Comparison of ENCODE assay signal across 35 cellular contexts in the genomic region with DNA sequence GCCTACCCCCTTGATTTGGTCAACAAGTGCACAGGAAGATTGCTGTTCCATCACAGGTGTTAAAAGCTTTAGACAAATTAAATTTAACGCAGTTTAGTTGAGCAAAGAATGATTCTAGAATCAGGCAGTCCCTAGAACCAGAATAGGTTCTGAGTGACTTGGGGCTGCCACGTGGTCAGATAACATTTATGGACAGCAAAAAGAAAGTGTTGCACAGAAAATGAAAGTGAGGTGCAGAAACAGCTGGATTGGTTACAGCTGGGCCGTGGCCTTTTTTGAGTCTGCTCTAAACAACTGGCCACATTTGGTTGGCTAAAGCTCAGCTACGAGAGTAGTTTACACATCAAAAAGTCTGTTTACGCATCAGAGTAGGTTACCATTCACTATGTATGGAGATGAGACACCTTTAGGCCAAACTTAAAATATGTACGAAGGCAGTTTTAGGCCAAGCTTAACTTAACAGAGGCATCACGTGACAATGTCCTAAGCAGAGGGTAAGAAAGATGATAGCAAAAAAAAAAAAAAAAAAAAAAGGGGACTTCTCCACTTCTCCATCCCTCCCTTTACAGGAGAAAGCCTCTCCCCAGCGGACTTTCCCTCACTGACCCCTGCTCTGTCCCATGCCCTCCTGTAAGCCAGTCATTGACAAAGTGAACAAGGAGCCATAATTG.
"Had no signal": no experiment of that assay in that cellular context is flagged by ENCODE, and none has a peak within 500 bp of the region (broad histone marks: within the 10 kb centered on the region; RNA-seq: fewer than 3 reads in every experiment).

No MANE protein-coding gene starts in this region.

- H3K27ac Mint-ChIP-seq: activated B cell treated with CpG ODN at 0.5 μM for 24 hours; activated CD4-positive, alpha-beta memory T cell treated with anti-CD3 and anti-CD28 coated beads for 36 hours; activated CD4-positive, alpha-beta T cell treated with anti-CD3 and anti-CD28 coated beads, Interleukin-2, amount 10 ng/mL, durations not matched to agents 24 days and 14 days; activated CD8-positive, alpha-beta T cell treated with anti-CD3 and anti-CD28 coated beads for 36 hours; activated naive CD4-positive, alpha-beta T cell treated with anti-CD3 and anti-CD28 coated beads for 36 hours; activated naive CD4-positive, alpha-beta T cell treated with anti-CD3 and anti-CD28 coated beads, Interleukin-2, amount 50 U/mL, for 72 hours; activated naive CD8-positive, alpha-beta T cell treated with anti-CD3 and anti-CD28 coated beads for 36 hours; activated T-cell treated with anti-CD3 and anti-CD28 coated beads, Interleukin-2, amount 50 U/mL, for 72 hours; activated T-helper 1 cell treated with anti-CD3 and anti-CD28 coated beads, Interleukin-12 subunit alpha, Interleukin-12 subunit beta, Interleukin-2, Interleukin-4 antibody, amounts not matched to agents 30 ng/mL and 10 ng/mL and 1 ng/mL, durations not matched to agents 14 hours and 24 hours and 36 hours; activated T-helper 17 cell treated with anti-CD3 and anti-CD28 coated beads, Interleukin-2, amount 50 U/mL, for 72 hours; T-helper 2 cell treated with Interferon-gamma antibody and Interleukin-4, amounts not matched to agents 5 μg/mL and 100 μg/mL, for 36 hours had no signal

- H3K27ac ChIP-seq: adrenal gland, body of pancreas, brain microvascular endothelial cell, breast epithelium, VCaP had no signal

- H3K4me1 Mint-ChIP-seq: activated B cell treated with CpG ODN at 0.5 μM for 24 hours; activated T-helper 17 cell treated with anti-CD3 and anti-CD28 coated beads, Interleukin-2, amount 50 U/mL, for 72 hours had no signal

- FAIRE-seq: astrocyte, TTC549 had no signal

- DNase-seq: activated B cell treated with CpG ODN at 0.5 μM for 24 hours; activated CD4-positive, alpha-beta memory T cell treated with anti-CD3 and anti-CD28 coated beads for 36 hours; activated CD4-positive, alpha-beta T cell treated with anti-CD3 and anti-CD28 coated beads for 4 hours; activated CD4-positive, alpha-beta T cell treated with anti-CD3 and anti-CD28 coated beads, Interleukin-2, amount 10 ng/mL, durations not matched to agents 24 days and 14 days; activated CD4-positive, alpha-beta T cell treated with anti-CD3 and anti-CD28 coated beads, Interleukin-2, amount 50 U/mL, for 1 hour; activated CD4-positive, alpha-beta T cell treated with anti-CD3 and anti-CD28 coated beads, Interleukin-2, amount 50 U/mL, for 4 hours; activated CD4-positive, CD25-positive, alpha-beta regulatory T cell treated with anti-CD3 and anti-CD28 coated beads, Interleukin-2, amount 50 U/mL, for 72 hours; activated CD8-positive, alpha-beta memory T cell treated with anti-CD3 and anti-CD28 coated beads, Interleukin-2, amount 50 U/mL, for 4 hours; activated CD8-positive, alpha-beta T cell treated with anti-CD3 and anti-CD28 coated beads for 36 hours; activated effector memory CD4-positive, alpha-beta T cell treated with anti-CD3 and anti-CD28 coated beads, Interleukin-2, amount 50 U/mL, for 16 hours; activated gamma-delta T cell treated with Interleukin-2 at 50 U/mL for 16 hours; activated naive CD4-positive, alpha-beta T cell; activated naive CD4-positive, alpha-beta T cell treated with anti-CD3 and anti-CD28 coated beads for 36 hours; activated naive CD4-positive, alpha-beta T cell treated with anti-CD3 and anti-CD28 coated beads, Interleukin-2, amount 50 U/mL, for 16 hours; activated naive CD8-positive, alpha-beta T cell treated with anti-CD3 and anti-CD28 coated beads for 36 hours; activated T-cell treated with anti-CD3 and anti-CD28 coated beads for 4 hours; activated T-cell treated with anti-CD3 and anti-CD28 coated beads, Interleukin-2, amount 50 U/mL, for 1 hour; activated T-cell treated with anti-CD3 and anti-CD28 coated beads, Interleukin-2, amount 50 U/mL, for 4 hours; activated T-cell treated with anti-CD3 and anti-CD28 coated beads, Interleukin-2, amount 50 U/mL, for 72 hours; adrenal gland; amniotic stem cell; aorta; body of pancreas; brain microvascular endothelial cell; central memory CD4-positive, alpha-beta T cell; T-helper 2 cell; T-helper 9 cell had no signal

- H3K36me3 Mint-ChIP-seq: activated CD4-positive, alpha-beta memory T cell treated with anti-CD3 and anti-CD28 coated beads for 36 hours; activated naive CD4-positive, alpha-beta T cell treated with anti-CD3 and anti-CD28 coated beads, Interleukin-2, amount 50 U/mL, for 72 hours; activated naive CD8-positive, alpha-beta T cell treated with anti-CD3 and anti-CD28 coated beads for 36 hours had no signal

- H3K27me3 ChIP-seq: adrenal gland, body of pancreas, brain microvascular endothelial cell, breast epithelium had no signal

- H3K36me3 ChIP-seq: adrenal gland, brain microvascular endothelial cell, breast epithelium had no signal

- H3K9me3 Mint-ChIP-seq: activated B cell treated with CpG ODN at 0.5 μM for 24 hours; activated CD4-positive, alpha-beta memory T cell treated with anti-CD3 and anti-CD28 coated beads for 36 hours; activated CD4-positive, alpha-beta T cell treated with anti-CD3 and anti-CD28 coated beads, Interleukin-2, amount 10 ng/mL, durations not matched to agents 24 days and 14 days; activated CD8-positive, alpha-beta T cell treated with anti-CD3 and anti-CD28 coated beads for 36 hours; activated naive CD4-positive, alpha-beta T cell treated with anti-CD3 and anti-CD28 coated beads for 36 hours; activated naive CD4-positive, alpha-beta T cell treated with anti-CD3 and anti-CD28 coated beads, Interleukin-2, amount 50 U/mL, for 72 hours; activated naive CD8-positive, alpha-beta T cell treated with anti-CD3 and anti-CD28 coated beads for 36 hours; activated T-cell treated with anti-CD3 and anti-CD28 coated beads, Interleukin-2, amount 50 U/mL, for 4 hours; activated T-cell treated with anti-CD3 and anti-CD28 coated beads, Interleukin-2, amount 50 U/mL, for 72 hours; activated T-helper 1 cell treated with anti-CD3 and anti-CD28 coated beads, Interleukin-12 subunit alpha, Interleukin-12 subunit beta, Interleukin-2, Interleukin-4 antibody, amounts not matched to agents 30 ng/mL and 10 ng/mL and 1 ng/mL, durations not matched to agents 14 hours and 24 hours and 36 hours; activated T-helper 17 cell treated with anti-CD3 and anti-CD28 coated beads, Interleukin-2, amount 50 U/mL, for 72 hours; T-helper 2 cell treated with Interferon-gamma antibody and Interleukin-4, amounts not matched to agents 5 μg/mL and 100 μg/mL, for 36 hours had no signal

- H3K27me3 Mint-ChIP-seq: activated B cell treated with CpG ODN at 0.5 μM for 24 hours; activated CD4-positive, alpha-beta memory T cell treated with anti-CD3 and anti-CD28 coated beads for 36 hours; activated CD4-positive, alpha-beta T cell treated with anti-CD3 and anti-CD28 coated beads, Interleukin-2, amount 10 ng/mL, durations not matched to agents 24 days and 14 days; activated CD8-positive, alpha-beta T cell treated with anti-CD3 and anti-CD28 coated beads for 36 hours; activated naive CD8-positive, alpha-beta T cell treated with anti-CD3 and anti-CD28 coated beads for 36 hours; activated T-helper 17 cell treated with anti-CD3 and anti-CD28 coated beads, Interleukin-2, amount 50 U/mL, for 72 hours had no signal

- H3K4me3 ChIP-seq: adrenal gland, body of pancreas, breast epithelium had no signal

- H3K4me1 ChIP-seq: adrenal gland, breast epithelium had no signal

- H3K9me3 ChIP-seq: adrenal gland, body of pancreas, breast epithelium had no signal

- H3K4me3 Mint-ChIP-seq: activated B cell treated with CpG ODN at 0.5 μM for 24 hours; activated CD4-positive, alpha-beta memory T cell treated with anti-CD3 and anti-CD28 coated beads for 36 hours; activated CD4-positive, alpha-beta T cell treated with anti-CD3 and anti-CD28 coated beads, Interleukin-2, amount 10 ng/mL, durations not matched to agents 24 days and 14 days; activated CD8-positive, alpha-beta T cell treated with anti-CD3 and anti-CD28 coated beads for 36 hours; activated naive CD4-positive, alpha-beta T cell treated with anti-CD3 and anti-CD28 coated beads for 36 hours; activated naive CD8-positive, alpha-beta T cell treated with anti-CD3 and anti-CD28 coated beads for 36 hours; activated T-cell treated with anti-CD3 and anti-CD28 coated beads, Interleukin-2, amount 50 U/mL, for 4 hours; activated T-cell treated with anti-CD3 and anti-CD28 coated beads, Interleukin-2, amount 50 U/mL, for 72 hours; activated T-helper 1 cell treated with anti-CD3 and anti-CD28 coated beads, Interleukin-12 subunit alpha, Interleukin-12 subunit beta, Interleukin-2, Interleukin-4 antibody, amounts not matched to agents 30 ng/mL and 10 ng/mL and 1 ng/mL, durations not matched to agents 14 hours and 24 hours and 36 hours; activated T-helper 17 cell treated with anti-CD3 and anti-CD28 coated beads, Interleukin-2, amount 50 U/mL, for 72 hours; T-helper 2 cell treated with Interferon-gamma antibody and Interleukin-4, amounts not matched to agents 5 μg/mL and 100 μg/mL, for 36 hours had no signal

- ATAC-seq: activated CD8-positive, alpha-beta T cell treated with anti-CD3 and anti-CD28 coated beads for 36 hours; activated naive CD4-positive, alpha-beta T cell treated with anti-CD3 and anti-CD28 coated beads, Interleukin-2, amount 50 U/mL, for 72 hours; activated T-cell treated with anti-CD3 and anti-CD28 coated beads, Interleukin-2, amount 50 U/mL, for 4 hours; activated T-cell treated with anti-CD3 and anti-CD28 coated beads, Interleukin-2, amount 50 U/mL, for 72 hours; activated T-helper 17 cell treated with anti-CD3 and anti-CD28 coated beads, Interleukin-2, amount 50 U/mL, for 72 hours; body of pancreas had no signal
